Comparison of ENCODE assay signal across 17 cellular contexts in the genomic region with DNA sequence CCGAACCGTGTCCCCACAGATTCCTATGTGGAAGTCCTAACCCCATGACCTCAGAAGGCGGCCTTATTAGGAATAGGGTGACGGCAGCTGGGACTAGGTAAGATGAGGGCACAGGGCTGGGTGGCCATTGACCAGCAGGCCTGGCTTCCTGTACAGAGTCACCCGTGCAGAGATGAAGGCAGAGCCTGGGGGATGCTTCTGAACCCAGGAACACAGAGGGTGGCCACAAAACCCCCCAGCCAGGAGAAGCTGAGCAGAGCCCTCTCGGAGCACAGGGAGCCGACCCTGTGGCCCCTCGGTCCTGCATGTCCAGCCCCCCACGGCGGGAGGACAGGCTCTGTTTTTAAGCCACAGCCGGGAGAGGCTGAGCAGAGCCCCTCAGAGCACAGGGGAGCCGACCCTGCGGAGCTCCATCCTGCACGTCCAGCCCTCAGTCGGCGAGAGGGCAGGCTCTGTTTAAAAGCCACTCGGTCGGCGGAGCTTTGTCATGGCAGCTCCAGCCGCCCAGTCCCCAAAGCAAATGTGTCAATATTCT. TPM values are rescaled to one million over a fixed set of nuclear protein-coding genes. Genes with fewer than 3 reads are reported as not detected.
DNase-seq lines count a peak whose midpoint lies in the region; ATAC-seq and TF ChIP-seq lines count a peak whose summit lies in the region.
"Had no signal": no experiment of that assay in that cellular context is flagged by ENCODE, and none has a peak within 500 bp of the region (broad histone marks: within the 10 kb centered on the region; RNA-seq: fewer than 3 reads in every experiment).

No MANE protein-coding gene starts in this region.

- H3K4me1 ChIP-seq in RWPE2 (ENCODE audit: insufficient read depth, poor library complexity, severe bottlenecking) (no peaks in the 10 kb centered on the region), lower lobe of right lung (peaks cover 20% of the 10 kb centered on the region)
- H3K4me1 ChIP-seq: breast epithelium had no signal

- intact Hi-C loops in lower lobe of right lung (cut with DNase I): no loop called here

- TF ChIP-seq CTCF in RWPE2 (IDR thresholded peaks at IDR 0.05; ENCODE audit: poor library complexity, severe bottlenecking) (no peak), lower lobe of right lung (IDR thresholded peaks at IDR 0.05) (no peak)

- no peaks in the 10 kb centered on the region for H3K9me3 ChIP-seq in RWPE2 (ENCODE audit: severe bottlenecking)
- no peaks in the 10 kb centered on the region for H3K9me3 ChIP-seq in lower lobe of right lung
- H3K9me3 ChIP-seq: breast epithelium had no signal

- H3K36me3 ChIP-seq in RWPE2 (ENCODE audit: low read depth) (no peaks in the 10 kb centered on the region), lower lobe of right lung (no peaks in the 10 kb centered on the region)
- H3K36me3 ChIP-seq: breast epithelium had no signal

- H3K27ac ChIP-seq in RWPE2 (ENCODE audit: poor library complexity, severe bottlenecking) (no peak overlapping the region), lower lobe of right lung (no peak overlapping the region)
- H3K27ac ChIP-seq: breast epithelium, parathyroid adenoma had no signal

- ATAC-seq in RWPE2 (ENCODE audit: low read depth): no peak
- no peak for ATAC-seq in lower lobe of right lung
- no peak for ATAC-seq in GM18907 (IDR thresholded peaks at IDR 0.05; ENCODE audit: unreplicated experiment)

- DNase-seq in stimulated activated CD4-positive, alpha-beta T cell treated with anti-CD3 and anti-CD28 coated beads, Interleukin-15, amount 100 ng/mL, for 24 hours: peak; percentile 1
- DNase-seq in stimulated activated CD4-positive, alpha-beta T cell treated with anti-CD3 and anti-CD28 coated beads, Interleukin-2, amount 100 ng/mL, for 24 hours: no peak
- DNase-seq in RWPE2 (ENCODE audit: low spot score) (peak; percentile 50), lower lobe of right lung (peak; percentile 42), NCI-H1048 (lab: John Stamatoyannopoulos, UW) (no peak), KG1 (lab: John Stamatoyannopoulos, UW) (no peak)
- DNase-seq: activated CD4-positive, CD25-positive, alpha-beta regulatory T cell treated with anti-CD3 and anti-CD28 coated beads, Interleukin-2, amount 50 U/mL, for 72 hours; cortex of kidney; mesenchymal stem cell; NCI-H2171 treated with DMSO at 0.1 percent for 48 hours; NCI-H524 treated with DMSO at 0.1 percent for 48 hours; RPMI8226 had no signal

- H3K4me3 ChIP-seq in RWPE2 (ENCODE audit: severe bottlenecking): no peak overlapping the region
- H3K4me3 ChIP-seq in lower lobe of right lung: no peak overlapping the region
- H3K4me3 ChIP-seq: breast epithelium had no signal

- H3K27me3 ChIP-seq in RWPE2 (ENCODE audit: insufficient read depth, poor library complexity, severe bottlenecking): no peaks in the 10 kb centered on the region
- H3K27me3 ChIP-seq in lower lobe of right lung (ENCODE audit: low read depth): peaks cover 16% of the 10 kb centered on the region
- H3K27me3 ChIP-seq: breast epithelium had no signal

RNA-seq across cellular contexts. Expression of gene PDCD1, which starts 2.7 kb away (rescaled TPM):
- total RNA-seq in lower lobe of right lung: 1.4 TPM
- total RNA-seq: Daoy had no signal

RNA-seq across cellular contexts. Expression of gene RTP5, which starts 13.6 kb away (rescaled TPM):
- not detected for total RNA-seq in lower lobe of right lung
- total RNA-seq: Daoy, kidney epithelial cell had no signal

RNA-seq across cellular contexts. Expression of gene NEU4, which starts 47.0 kb away (rescaled TPM):
- total RNA-seq in lower lobe of right lung: not detected
- total RNA-seq: Daoy, kidney epithelial cell had no signal

Comparison
In these comparisons a context has a peak if more than half of its experiments do, and no peak if none do; other contexts are left out.
1. DNase-seq: peak in stimulated activated CD4-positive, alpha-beta T cell treated with anti-CD3 and anti-CD28 coated beads, Interleukin-15, amount 100 ng/mL, for 24 hours (single experiment), RWPE2 (single experiment) and lower lobe of right lung (single experiment); none in stimulated activated CD4-positive, alpha-beta T cell treated with anti-CD3 and anti-CD28 coated beads, Interleukin-2, amount 100 ng/mL, for 24 hours (0 of 2), NCI-H1048 (single experiment) and KG1 (single experiment).